ENCODE assay signal across 1 cellular context in the genomic region with DNA sequence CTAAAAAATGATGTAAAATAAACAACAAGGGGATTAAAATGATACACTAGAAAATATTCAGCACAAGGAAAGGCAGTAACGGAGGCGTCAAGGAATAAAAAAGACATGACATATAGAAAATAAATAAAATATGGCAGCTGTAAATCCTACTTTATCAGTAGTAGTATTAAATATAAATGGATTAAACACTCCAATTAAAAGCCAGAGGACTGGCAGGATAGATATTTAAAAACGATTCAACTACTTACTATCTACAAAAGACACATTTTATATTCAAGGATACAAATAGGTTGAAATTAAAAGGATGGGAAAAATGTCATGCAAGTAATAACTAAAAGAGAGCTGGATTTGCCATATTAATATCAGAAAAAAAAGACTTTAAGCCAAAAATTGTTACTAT.
TF ChIP-seq lines count a peak whose summit lies in the region.

No MANE protein-coding gene starts in this region.

TF ChIP-seq in K562, 482 proteins besides CTCF, POLR2A, EP300 and RAD21:
- TF ChIP-seq PHTF2 (CRISPR knock-in tag; IDR thresholded peaks at IDR 0.05) (no peak), CTBP1 (IDR thresholded peaks at IDR 0.05; ENCODE audit: borderline replicate concordance) (no peak), ZKSCAN3 (CRISPR knock-in tag; IDR thresholded peaks at IDR 0.05) (no peak), ZBTB1 (CRISPR knock-in tag; IDR thresholded peaks at IDR 0.05; ENCODE audit: borderline replicate concordance, low read depth) (no peak), TEAD1 (CRISPR knock-in tag; IDR thresholded peaks at IDR 0.05) (no peak), ZNF507 (tag; conservative IDR thresholded peaks at IDR 0.05) (peak; percentile 94), RBM25 (IDR thresholded peaks at IDR 0.05; ENCODE audit: low read depth, low read length, severe bottlenecking) (peak; percentile 54), ZNF354B (CRISPR knock-in tag; IDR thresholded peaks at IDR 0.05) (0 out of 2 replicates have a peak, but pooled peaks have one; percentile 31), ZNF445 (CRISPR knock-in tag; IDR thresholded peaks at IDR 0.05; ENCODE audit: low read depth) (no peak), CBFA2T2 (conservative IDR thresholded peaks at IDR 0.05) (no peak), ZNF197 (CRISPR knock-in tag; IDR thresholded peaks at IDR 0.05; ENCODE audit: low read depth) (no peak), HDAC2 (IDR thresholded peaks at IDR 0.05) (no peak), NCOA1 (IDR thresholded peaks at IDR 0.05; ENCODE audit: low read depth) (no peak), KAT8 (IDR thresholded peaks at IDR 0.05; ENCODE audit: low read depth) (no peak), CAMTA2 (CRISPR knock-in tag; conservative IDR thresholded peaks at IDR 0.05) (no peak)
- TF ChIP-seq, protein P1, sequence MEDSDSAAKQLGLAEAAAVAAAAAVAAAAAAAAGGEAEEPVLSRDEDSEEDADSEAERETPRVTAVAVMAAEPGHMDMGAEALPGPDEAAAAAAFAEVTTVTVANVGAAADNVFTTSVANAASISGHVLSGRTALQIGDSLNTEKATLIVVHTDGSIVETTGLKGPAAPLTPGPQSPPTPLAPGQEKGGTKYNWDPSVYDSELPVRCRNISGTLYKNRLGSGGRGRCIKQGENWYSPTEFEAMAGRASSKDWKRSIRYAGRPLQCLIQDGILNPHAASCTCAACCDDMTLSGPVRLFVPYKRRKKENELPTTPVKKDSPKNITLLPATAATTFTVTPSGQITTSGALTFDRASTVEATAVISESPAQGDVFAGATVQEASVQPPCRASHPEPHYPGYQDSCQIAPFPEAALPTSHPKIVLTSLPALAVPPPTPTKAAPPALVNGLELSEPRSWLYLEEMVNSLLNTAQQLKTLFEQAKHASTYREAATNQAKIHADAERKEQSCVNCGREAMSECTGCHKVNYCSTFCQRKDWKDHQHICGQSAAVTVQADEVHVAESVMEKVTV (CRISPR knock-in tag; IDR thresholded peaks at IDR 0.05), result no peak
- TF ChIP-seq, protein P2, sequence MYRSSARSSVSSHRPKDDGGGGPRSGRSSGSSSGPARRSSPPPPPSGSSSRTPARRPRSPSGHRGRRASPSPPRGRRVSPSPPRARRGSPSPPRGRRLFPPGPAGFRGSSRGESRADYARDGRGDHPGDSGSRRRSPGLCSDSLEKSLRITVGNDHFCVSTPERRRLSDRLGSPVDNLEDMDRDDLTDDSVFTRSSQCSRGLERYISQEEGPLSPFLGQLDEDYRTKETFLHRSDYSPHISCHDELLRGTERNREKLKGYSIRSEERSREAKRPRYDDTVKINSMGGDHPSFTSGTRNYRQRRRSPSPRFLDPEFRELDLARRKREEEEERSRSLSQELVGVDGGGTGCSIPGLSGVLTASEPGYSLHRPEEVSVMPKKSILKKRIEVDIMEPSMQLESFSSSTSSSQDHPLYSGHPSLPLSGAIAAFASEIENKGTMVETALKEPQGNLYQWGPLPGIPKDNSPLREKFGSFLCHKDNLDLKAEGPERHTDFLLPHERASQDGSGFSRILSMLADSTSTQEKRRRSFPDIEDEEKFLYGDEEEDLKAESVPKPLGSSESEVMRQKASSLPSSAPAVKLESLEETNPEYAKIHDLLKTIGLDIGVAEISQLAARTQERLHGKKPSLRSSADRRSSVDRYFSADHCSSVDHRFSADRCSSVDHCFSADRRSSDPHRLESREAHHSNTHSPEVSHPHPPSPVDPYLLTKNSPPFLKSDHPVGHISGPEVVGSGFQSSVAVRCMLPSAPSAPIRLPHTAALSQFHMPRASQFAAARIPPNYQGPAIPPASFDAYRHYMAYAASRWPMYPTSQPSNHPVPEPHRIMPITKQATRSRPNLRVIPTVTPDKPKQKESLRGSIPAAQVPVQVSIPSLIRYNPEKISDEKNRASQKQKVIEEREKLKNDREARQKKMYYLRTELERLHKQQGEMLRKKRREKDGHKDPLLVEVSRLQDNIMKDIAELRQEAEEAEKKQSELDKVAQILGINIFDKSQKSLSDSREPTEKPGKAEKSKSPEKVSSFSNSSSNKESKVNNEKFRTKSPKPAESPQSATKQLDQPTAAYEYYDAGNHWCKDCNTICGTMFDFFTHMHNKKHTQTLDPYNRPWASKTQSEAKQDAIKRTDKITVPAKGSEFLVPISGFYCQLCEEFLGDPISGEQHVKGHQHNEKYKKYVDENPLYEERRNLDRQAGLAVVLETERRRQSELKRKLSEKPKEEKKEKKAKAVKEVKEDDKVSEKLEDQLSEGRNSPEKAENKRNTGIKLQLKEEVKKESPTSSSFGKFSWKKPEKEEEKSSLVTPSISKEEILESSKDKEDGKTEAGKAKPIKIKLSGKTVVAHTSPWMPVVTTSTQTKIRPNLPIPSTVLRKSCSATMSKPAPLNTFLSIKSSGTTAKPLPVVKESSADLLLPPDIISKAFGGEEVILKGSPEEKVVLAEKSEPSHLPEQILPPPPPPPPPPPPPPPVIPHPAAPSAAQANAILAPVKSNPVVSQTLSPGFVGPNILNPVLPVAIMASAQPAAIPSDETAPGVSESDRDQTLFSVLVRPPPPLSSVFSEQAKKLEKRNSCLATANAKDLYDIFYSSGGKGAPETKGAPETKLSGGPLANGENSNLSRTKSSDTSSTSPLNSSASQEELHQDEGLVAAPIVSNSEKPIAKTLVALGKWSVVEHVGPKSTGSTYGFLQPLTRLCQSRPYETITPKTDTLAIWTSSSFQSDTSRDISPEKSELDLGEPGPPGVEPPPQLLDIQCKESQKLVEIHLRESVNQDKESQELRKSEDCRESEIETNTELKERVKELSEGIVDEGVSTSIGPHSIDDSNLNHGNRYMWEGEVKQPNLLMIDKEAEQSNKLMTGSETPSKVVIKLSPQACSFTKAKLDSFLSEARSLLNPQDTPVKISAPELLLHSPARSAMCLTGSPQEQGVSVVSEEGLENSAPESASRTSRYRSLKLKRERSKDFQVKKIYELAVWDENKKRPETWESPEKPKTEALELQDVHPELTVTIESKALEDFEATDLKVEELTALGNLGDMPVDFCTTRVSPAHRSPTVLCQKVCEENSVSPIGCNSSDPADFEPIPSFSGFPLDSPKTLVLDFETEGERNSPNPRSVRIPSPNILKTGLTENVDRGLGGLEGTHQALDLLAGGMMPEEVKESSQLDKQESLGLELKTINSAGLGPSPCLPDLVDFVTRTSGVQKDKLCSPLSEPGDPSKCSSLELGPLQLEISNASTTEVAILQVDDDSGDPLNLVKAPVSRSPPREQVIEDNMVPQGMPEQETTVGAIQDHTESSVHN (IDR thresholded peaks at IDR 0.05; ENCODE audit: borderline replicate concordance in 1 of 2, low read depth in 1 of 2), result no peak
- TF ChIP-seq, protein P3, sequence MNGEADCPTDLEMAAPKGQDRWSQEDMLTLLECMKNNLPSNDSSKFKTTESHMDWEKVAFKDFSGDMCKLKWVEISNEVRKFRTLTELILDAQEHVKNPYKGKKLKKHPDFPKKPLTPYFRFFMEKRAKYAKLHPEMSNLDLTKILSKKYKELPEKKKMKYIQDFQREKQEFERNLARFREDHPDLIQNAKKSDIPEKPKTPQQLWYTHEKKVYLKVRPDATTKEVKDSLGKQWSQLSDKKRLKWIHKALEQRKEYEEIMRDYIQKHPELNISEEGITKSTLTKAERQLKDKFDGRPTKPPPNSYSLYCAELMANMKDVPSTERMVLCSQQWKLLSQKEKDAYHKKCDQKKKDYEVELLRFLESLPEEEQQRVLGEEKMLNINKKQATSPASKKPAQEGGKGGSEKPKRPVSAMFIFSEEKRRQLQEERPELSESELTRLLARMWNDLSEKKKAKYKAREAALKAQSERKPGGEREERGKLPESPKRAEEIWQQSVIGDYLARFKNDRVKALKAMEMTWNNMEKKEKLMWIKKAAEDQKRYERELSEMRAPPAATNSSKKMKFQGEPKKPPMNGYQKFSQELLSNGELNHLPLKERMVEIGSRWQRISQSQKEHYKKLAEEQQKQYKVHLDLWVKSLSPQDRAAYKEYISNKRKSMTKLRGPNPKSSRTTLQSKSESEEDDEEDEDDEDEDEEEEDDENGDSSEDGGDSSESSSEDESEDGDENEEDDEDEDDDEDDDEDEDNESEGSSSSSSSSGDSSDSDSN (IDR thresholded peaks at IDR 0.05; ENCODE audit: borderline replicate concordance in 1 of 2, low read depth in 2 of 2, low read length in 2 of 2), result no peak
- TF ChIP-seq, protein P4, sequence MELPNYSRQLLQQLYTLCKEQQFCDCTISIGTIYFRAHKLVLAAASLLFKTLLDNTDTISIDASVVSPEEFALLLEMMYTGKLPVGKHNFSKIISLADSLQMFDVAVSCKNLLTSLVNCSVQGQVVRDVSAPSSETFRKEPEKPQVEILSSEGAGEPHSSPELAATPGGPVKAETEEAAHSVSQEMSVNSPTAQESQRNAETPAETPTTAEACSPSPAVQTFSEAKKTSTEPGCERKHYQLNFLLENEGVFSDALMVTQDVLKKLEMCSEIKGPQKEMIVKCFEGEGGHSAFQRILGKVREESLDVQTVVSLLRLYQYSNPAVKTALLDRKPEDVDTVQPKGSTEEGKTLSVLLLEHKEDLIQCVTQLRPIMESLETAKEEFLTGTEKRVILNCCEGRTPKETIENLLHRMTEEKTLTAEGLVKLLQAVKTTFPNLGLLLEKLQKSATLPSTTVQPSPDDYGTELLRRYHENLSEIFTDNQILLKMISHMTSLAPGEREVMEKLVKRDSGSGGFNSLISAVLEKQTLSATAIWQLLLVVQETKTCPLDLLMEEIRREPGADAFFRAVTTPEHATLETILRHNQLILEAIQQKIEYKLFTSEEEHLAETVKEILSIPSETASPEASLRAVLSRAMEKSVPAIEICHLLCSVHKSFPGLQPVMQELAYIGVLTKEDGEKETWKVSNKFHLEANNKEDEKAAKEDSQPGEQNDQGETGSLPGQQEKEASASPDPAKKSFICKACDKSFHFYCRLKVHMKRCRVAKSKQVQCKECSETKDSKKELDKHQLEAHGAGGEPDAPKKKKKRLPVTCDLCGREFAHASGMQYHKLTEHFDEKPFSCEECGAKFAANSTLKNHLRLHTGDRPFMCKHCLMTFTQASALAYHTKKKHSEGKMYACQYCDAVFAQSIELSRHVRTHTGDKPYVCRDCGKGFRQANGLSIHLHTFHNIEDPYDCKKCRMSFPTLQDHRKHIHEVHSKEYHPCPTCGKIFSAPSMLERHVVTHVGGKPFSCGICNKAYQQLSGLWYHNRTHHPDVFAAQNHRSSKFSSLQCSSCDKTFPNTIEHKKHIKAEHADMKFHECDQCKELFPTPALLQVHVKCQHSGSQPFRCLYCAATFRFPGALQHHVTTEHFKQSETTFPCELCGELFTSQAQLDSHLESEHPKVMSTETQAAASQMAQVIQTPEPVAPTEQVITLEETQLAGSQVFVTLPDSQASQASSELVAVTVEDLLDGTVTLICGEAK (IDR thresholded peaks at IDR 0.05), result no peak
- TF ChIP-seq, protein P4 (CRISPR knock-in tag; IDR thresholded peaks at IDR 0.05), result no peak
